Comparison of ENCODE assay signal across 19 cellular contexts in genomic region chr4:14233126-14233525, GRCh38.
DNase-seq lines count a peak whose midpoint lies in the region; ATAC-seq and TF ChIP-seq lines count a peak whose summit lies in the region.
"Had no signal": no experiment of that assay in that cellular context is flagged by ENCODE, and none has a peak within 500 bp of the region (broad histone marks: within the 10 kb centered on the region; RNA-seq: fewer than 3 reads in every experiment).

No MANE protein-coding gene starts in this region.

- H3K27me3 ChIP-seq in right cardiac atrium (ENCODE audit: control insufficient read depth, insufficient read depth): no peaks in the 10 kb centered on the region
- no peaks in the 10 kb centered on the region for H3K27me3 ChIP-seq in esophagus muscularis mucosa
- H3K27me3 ChIP-seq: SJCRH30 had no signal

- no peaks in the 10 kb centered on the region for H3K4me1 Mint-ChIP-seq in activated naive CD8-positive, alpha-beta T cell treated with anti-CD3 and anti-CD28 coated beads, Interleukin-2, amount 50 U/mL, for 24 hours
- H3K4me1 Mint-ChIP-seq: CD4-positive, CD25-positive, alpha-beta regulatory T cell had no signal

- no peaks in the 10 kb centered on the region for H3K36me3 Mint-ChIP-seq in activated naive CD8-positive, alpha-beta T cell treated with anti-CD3 and anti-CD28 coated beads, Interleukin-2, amount 50 U/mL, for 24 hours (ENCODE audit: low read depth)
- H3K36me3 Mint-ChIP-seq: CD4-positive, CD25-positive, alpha-beta regulatory T cell had no signal

- DNase-seq in LHCN-M2 (ENCODE audit: low read depth) (peak; percentile 34), brain pericyte (ENCODE audit: low read depth, low spot score) (peak; percentile 24), right cardiac atrium (no peak), sciatic nerve (ENCODE audit: low spot score) (no peak), esophagus muscularis mucosa (ENCODE audit: extremely low spot score) (no peak)
- no peak for DNase-seq in activated naive CD8-positive, alpha-beta T cell treated with anti-CD3 and anti-CD28 coated beads, Interleukin-2, amount 50 U/mL, for 24 hours
- DNase-seq: CD4-positive, CD25-positive, alpha-beta regulatory T cell; COR-L47; DMS 273 treated with DMSO at 0.1 percent for 48 hours; DMS79 treated with DMSO at 0.1 percent for 48 hours; Karpas-422; NCI-H1417; NCI-H1694 treated with DMSO at 0.1 percent for 48 hours; NCI-H446; NCI-H69; PC-9; SJCRH30 had no signal

- no peaks in the 10 kb centered on the region for H3K36me3 ChIP-seq in esophagus muscularis mucosa
- H3K36me3 ChIP-seq: SJCRH30 had no signal

- intact Hi-C loops in right cardiac atrium (cut with DNase I): no loop called here
- intact Hi-C loops in sciatic nerve (cut with DNase I): no loop called here
- intact Hi-C loops in esophagus muscularis mucosa (cut with DNase I): no loop called here

- no peaks in the 10 kb centered on the region for H3K4me1 ChIP-seq in right cardiac atrium (ENCODE audit: control insufficient read depth, insufficient read depth, low read length)
- H3K4me1 ChIP-seq in esophagus muscularis mucosa: peaks cover 0 to 13% (median 6%) of the 10 kb centered on the region in 4 donors
- H3K4me1 ChIP-seq: SJCRH30 had no signal

- TF ChIP-seq EP300 in esophagus muscularis mucosa (IDR thresholded peaks at IDR 0.05): no peak

- no peak for TF ChIP-seq CTCF in esophagus muscularis mucosa (IDR thresholded peaks at IDR 0.05)

- no peaks in the 10 kb centered on the region for H3K9me3 ChIP-seq in right cardiac atrium (ENCODE audit: control insufficient read depth, low read length)
- H3K9me3 ChIP-seq in esophagus muscularis mucosa: no peaks in the 10 kb centered on the region
- H3K9me3 ChIP-seq: SJCRH30 had no signal

- H3K4me3 ChIP-seq in right cardiac atrium (ENCODE audit: low read length): no peak overlapping the region
- H3K4me3 ChIP-seq in esophagus muscularis mucosa: no peak overlapping the region
- H3K4me3 ChIP-seq: PC-9, SJCRH30 had no signal

- H3K4me3 Mint-ChIP-seq in activated naive CD8-positive, alpha-beta T cell treated with anti-CD3 and anti-CD28 coated beads, Interleukin-2, amount 50 U/mL, for 24 hours: no peak overlapping the region
- H3K4me3 Mint-ChIP-seq: CD4-positive, CD25-positive, alpha-beta regulatory T cell had no signal

- H3K27me3 Mint-ChIP-seq in activated naive CD8-positive, alpha-beta T cell treated with anti-CD3 and anti-CD28 coated beads, Interleukin-2, amount 50 U/mL, for 24 hours: no peaks in the 10 kb centered on the region
- H3K27me3 Mint-ChIP-seq: CD4-positive, CD25-positive, alpha-beta regulatory T cell had no signal

- no peak overlapping the region for H3K27ac Mint-ChIP-seq in activated naive CD8-positive, alpha-beta T cell treated with anti-CD3 and anti-CD28 coated beads, Interleukin-2, amount 50 U/mL, for 24 hours
- H3K27ac Mint-ChIP-seq: CD4-positive, CD25-positive, alpha-beta regulatory T cell had no signal

- TF ChIP-seq POLR2A in esophagus muscularis mucosa (IDR thresholded peaks at IDR 0.05; ENCODE audit: low read depth): no peak

- ATAC-seq in right cardiac atrium: peak; percentile 51 to 54
- peak; percentile 24 for ATAC-seq in sciatic nerve
- ATAC-seq in HG03025 (IDR thresholded peaks at IDR 0.05; ENCODE audit: low FRiP score, unreplicated experiment): no peak
- ATAC-seq in activated naive CD8-positive, alpha-beta T cell treated with anti-CD3 and anti-CD28 coated beads, Interleukin-2, amount 50 U/mL, for 24 hours: no peak

- 19% methylated on average over 1 of the region's 1 CpG for WGBS in right cardiac atrium
- WGBS in esophagus muscularis mucosa: 26% methylated on average over 1 of the region's 1 CpG

- H3K27ac ChIP-seq in right cardiac atrium (ENCODE audit: low read length) (no peak overlapping the region), esophagus muscularis mucosa (replicated peaks in 1 of 4) (no peak overlapping the region)
- H3K27ac ChIP-seq: PC-9, RWPE1, SJCRH30 had no signal

- H3K9me3 Mint-ChIP-seq in activated naive CD8-positive, alpha-beta T cell treated with anti-CD3 and anti-CD28 coated beads, Interleukin-2, amount 50 U/mL, for 24 hours: no peaks in the 10 kb centered on the region

Comparison
In these comparisons a context has a peak if more than half of its experiments do, and no peak if none do; other contexts are left out.
1. DNase-seq: peak in LHCN-M2 (single experiment) and brain pericyte (single experiment); none in right cardiac atrium (0 of 3), sciatic nerve (single experiment), activated naive CD8-positive, alpha-beta T cell treated with anti-CD3 and anti-CD28 coated beads, Interleukin-2, amount 50 U/mL, for 24 hours (single experiment) and esophagus muscularis mucosa (single experiment).
2. ATAC-seq: peak in right cardiac atrium (2 of 2) and sciatic nerve (single experiment); none in HG03025 (single experiment) and activated naive CD8-positive, alpha-beta T cell treated with anti-CD3 and anti-CD28 coated beads, Interleukin-2, amount 50 U/mL, for 24 hours (single experiment).